Comparison of ENCODE assay signal across 8 cellular contexts in the genomic region with DNA sequence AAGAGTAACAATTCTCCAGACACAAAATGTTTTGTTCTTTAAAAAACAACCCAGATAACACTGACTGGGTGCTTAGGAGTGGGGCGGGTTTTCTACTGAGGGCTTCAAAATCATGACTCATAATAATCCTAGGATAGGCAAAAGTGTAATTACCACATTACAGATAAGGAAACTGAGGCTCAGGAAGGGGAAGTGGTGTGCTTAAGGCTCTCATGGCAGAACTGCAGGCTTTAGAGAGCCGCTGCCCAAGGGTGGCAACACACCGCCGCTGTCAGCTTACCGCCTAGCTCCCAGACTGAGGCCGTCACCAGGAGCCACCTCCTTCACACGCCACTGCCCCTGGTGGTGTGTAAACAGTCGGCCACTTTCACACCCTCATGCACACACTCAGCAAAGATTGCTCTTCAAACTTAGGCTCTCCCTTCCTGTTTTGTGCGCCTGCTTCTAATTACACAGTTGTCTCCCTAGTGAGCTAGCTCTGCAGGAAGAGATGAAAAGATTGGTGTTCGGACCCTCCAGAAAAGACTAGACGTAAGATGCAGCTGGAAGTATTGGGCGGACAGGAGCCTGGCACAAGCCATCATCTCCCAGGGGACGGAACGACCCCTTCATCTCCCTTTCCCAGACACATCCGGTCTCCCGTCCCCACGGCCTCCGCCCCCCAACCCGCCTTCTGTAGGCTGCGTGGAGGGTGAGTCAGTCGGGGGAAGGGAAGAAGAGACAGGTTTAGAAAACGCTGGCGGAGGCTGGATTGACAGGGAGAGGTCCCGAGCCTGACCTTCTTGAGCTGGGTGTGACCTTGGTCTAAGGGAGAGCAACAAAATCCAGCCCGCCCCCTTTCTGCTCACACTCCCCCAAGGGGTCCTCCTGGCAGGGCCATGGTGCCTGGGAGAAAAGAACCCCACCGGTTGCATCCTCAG.
DNase-seq lines count a peak whose midpoint lies in the region; ATAC-seq, FAIRE-seq and TF ChIP-seq lines count a peak whose summit lies in the region.

No MANE protein-coding gene starts in this region.

- H3K4me1 Mint-ChIP-seq in naive thymus-derived CD4-positive, alpha-beta T cell: peaks cover 0 to 10% (median 0%) of the 10 kb centered on the region in 7 donors

- H3K9me3 Mint-ChIP-seq in naive thymus-derived CD4-positive, alpha-beta T cell: peaks cover 0 to 7% (median 0%) of the 10 kb centered on the region in 11 donors

- peak overlapping the region; percentile 39 to 75 (median 66); a peak in 20 of 22 replicates for H3K9ac ChIP-seq in BLaER1 treated with 17β-estradiol and CSF1 and Interleukin-3, amounts not matched to agents 10 nM and 100 nM
- no peak overlapping the region for H3K9ac ChIP-seq in GM12878 (ENCODE audit: control insufficient read depth, insufficient read depth, low read length)
- no peak overlapping the region for H3K9ac ChIP-seq in GM23248

- intact Hi-C loops in GM12878 (cut with micrococcal nuclease; ENCODE audit: unreplicated experiment): no loop called here
- intact Hi-C loops in naive thymus-derived CD4-positive, alpha-beta T cell (cut with micrococcal nuclease): no loop called here

- H4K20me1 ChIP-seq in BLaER1 treated with 17β-estradiol and CSF1 and Interleukin-3, amounts not matched to agents 10 nM and 100 nM: no peaks in the 10 kb centered on the region
- H4K20me1 ChIP-seq in GM12878 (ENCODE audit: control insufficient read depth, insufficient read depth) (no peaks in the 10 kb centered on the region), GM23248 (ENCODE audit: insufficient read depth) (no peaks in the 10 kb centered on the region)

- TF ChIP-seq CTCF in GM12878 (IDR thresholded peaks at IDR 0.05 in 2 of 3, conservative IDR thresholded peaks at IDR 0.05 in 1 of 3; ENCODE audit: control insufficient read depth in 2 of 3, extremely low read depth in 1 of 3, insufficient read depth in 1 of 3, low read depth in 3 of 3, low read length in 3 of 3): no peak

- TF ChIP-seq RAD21 in GM12878 (IDR thresholded peaks at IDR 0.05; ENCODE audit: insufficient read depth, low read depth, low read length): no peak

- no peak for TF ChIP-seq POLR2A in GM12878 (IDR thresholded peaks at IDR 0.05; ENCODE audit: low read depth, low read length)

- H3K4me2 ChIP-seq in BLaER1 treated with 17β-estradiol and CSF1 and Interleukin-3, amounts not matched to agents 10 nM and 100 nM: peak overlapping the region; percentile 64 to 91 (median 73)
- H3K4me2 ChIP-seq in GM12878 (ENCODE audit: control insufficient read depth, insufficient read depth) (no peak overlapping the region; the same call in 1 of the 2 replicates), GM23248 (ENCODE audit: unreplicated experiment) (no peak overlapping the region)

- no peaks in the 10 kb centered on the region for H3K9me2 ChIP-seq in GM23248 (ENCODE audit: insufficient read depth)

- H3K27me3 Mint-ChIP-seq in naive thymus-derived CD4-positive, alpha-beta T cell: peaks cover 4 to 35% (median 12%) of the 10 kb centered on the region in 5 donors

- in situ Hi-C loops in GM12878 (cut with MboI): no loop called here
- in situ Hi-C loops in GM23248 (cut with MboI): no loop called here

- SMC1A ChIA-PET in GM12878 (lab: Charles Lee; ENCODE audit: uncharacterized antibody, unreplicated experiment): no interaction called here

- CTCF ChIA-PET in GM12878 (lab: Yijun Ruan, JAX): no interaction called here
- CTCF ChIA-PET in naive thymus-derived CD4-positive, alpha-beta T cell (lab: Charles Lee): no interaction called here

- H3K79me2 ChIP-seq in GM12878 (ENCODE audit: control insufficient read depth, insufficient read depth, low read length): no peaks in the 10 kb centered on the region
- H3K79me2 ChIP-seq in GM23248 (ENCODE audit: insufficient read depth): no peaks in the 10 kb centered on the region

- peaks cover 8 to 32% (median 24%) of the 10 kb centered on the region in 11 experiments; a peak in 21 of 22 replicates for H3K9me3 ChIP-seq in BLaER1 treated with 17β-estradiol and CSF1 and Interleukin-3, amounts not matched to agents 10 nM and 100 nM (replicated peaks in 1 of 11)
- H3K9me3 ChIP-seq in GM12878 (replicated peaks; ENCODE audit: control insufficient read depth, insufficient read depth, low read length): no peaks in the 10 kb centered on the region
- no peaks in the 10 kb centered on the region for H3K9me3 ChIP-seq in naive thymus-derived CD4-positive, alpha-beta T cell (ENCODE audit: control insufficient read depth in 2 of 3, low read length in 3 of 3)
- no peaks in the 10 kb centered on the region for H3K9me3 ChIP-seq in GM23248 (ENCODE audit: low read depth)

- RAD21 ChIA-PET in GM12878 (lab: Charles Lee; ENCODE audit: unreplicated experiment): no interaction called here

- BruUV-seq in GM12878 (replicated peaks; lab: Mats Ljungman, UMichigan): no TSS peak

- H3F3A ChIP-seq in GM23248 (ENCODE audit: insufficient read depth): no peaks in the 10 kb centered on the region

- ATAC-seq in GM12878: peak; percentile 53
- peak; percentile 46 for ATAC-seq in naive thymus-derived CD4-positive, alpha-beta T cell
- ATAC-seq in HG03045 (IDR thresholded peaks at IDR 0.05; ENCODE audit: unreplicated experiment): no peak

- H3K4me3 Mint-ChIP-seq in naive thymus-derived CD4-positive, alpha-beta T cell: peak overlapping the region in 1 of 10 donors; percentile 42

- no peaks in the 10 kb centered on the region for H3K27me3 ChIP-seq in BLaER1 treated with 17β-estradiol and CSF1 and Interleukin-3, amounts not matched to agents 10 nM and 100 nM
- H3K27me3 ChIP-seq in H7 (ENCODE audit: control insufficient read depth, insufficient read depth, low read length) (no peaks in the 10 kb centered on the region), GM12878 (replicated peaks in 1 of 2; ENCODE audit: control insufficient read depth in 2 of 2, insufficient read depth in 2 of 2, low read length in 1 of 2) (peaks cover 0 to 6% of the 10 kb centered on the region in 2 experiments; a peak in 1 of 4 replicates), GM23248 (replicated peaks; ENCODE audit: insufficient read depth) (no peaks in the 10 kb centered on the region)
- H3K27me3 ChIP-seq in naive thymus-derived CD4-positive, alpha-beta T cell (ENCODE audit: control insufficient read depth in 2 of 2, insufficient read depth in 2 of 2, low read length in 2 of 2): no peaks in the 10 kb centered on the region

- no peaks in the 10 kb centered on the region for H3K36me3 ChIP-seq in BLaER1 treated with 17β-estradiol and CSF1 and Interleukin-3, amounts not matched to agents 10 nM and 100 nM
- H3K36me3 ChIP-seq in H7 (replicated peaks; ENCODE audit: control insufficient read depth, insufficient read depth, low read length): no peaks in the 10 kb centered on the region
- no peaks in the 10 kb centered on the region for H3K36me3 ChIP-seq in GM12878 (ENCODE audit: control insufficient read depth in 2 of 2, insufficient read depth in 2 of 2, low read length in 1 of 2)
- H3K36me3 ChIP-seq in naive thymus-derived CD4-positive, alpha-beta T cell (ENCODE audit: control insufficient read depth in 2 of 3, insufficient read depth in 3 of 3, low read length in 3 of 3): no peaks in the 10 kb centered on the region
- no peaks in the 10 kb centered on the region for H3K36me3 ChIP-seq in GM23248 (ENCODE audit: low read depth)

- H3K4me3 ChIP-seq in BLaER1 treated with 17β-estradiol and CSF1 and Interleukin-3, amounts not matched to agents 10 nM and 100 nM: peak overlapping the region in 9 of 10 experiments; percentile 8 to 60 (median 37); a peak in 14 of 20 replicates
- H3K4me3 ChIP-seq in H7 (ENCODE audit: insufficient read depth, low read depth, low read length) (no peak overlapping the region), GM12878 (no peak overlapping the region), GM23248 (no peak overlapping the region)
- H3K4me3 ChIP-seq in naive thymus-derived CD4-positive, alpha-beta T cell (ENCODE audit: low read length): no peak overlapping the region

- DNase-seq in H7: peak; percentile 70
- DNase-seq in GM12878 (ENCODE audit: low read depth, low spot score): no peak
- no peak for DNase-seq in naive thymus-derived CD4-positive, alpha-beta T cell
- DNase-seq in NK-92 (lab: John Stamatoyannopoulos, UW; ENCODE audit: unreplicated experiment): no peak
- DNase-seq in GM23248: no peak
- DNase-seq in RPMI8226: no peak

- H3K27ac ChIP-seq in BLaER1 treated with 17β-estradiol and CSF1 and Interleukin-3, amounts not matched to agents 10 nM and 100 nM: peak overlapping the region in 10 of 11 experiments; percentile 49 to 82 (median 80); a peak in 20 of 22 replicates
- H3K27ac ChIP-seq in GM12878 (ENCODE audit: control insufficient read depth, insufficient read depth) (no peak overlapping the region), GM23248 (no peak overlapping the region)
- H3K27ac ChIP-seq in naive thymus-derived CD4-positive, alpha-beta T cell (ENCODE audit: low read depth, low read length): no peak overlapping the region

- peaks cover 0 to 3% (median 0%) of the 10 kb centered on the region in 5 donors for H3K36me3 Mint-ChIP-seq in naive thymus-derived CD4-positive, alpha-beta T cell

- TF ChIP-seq EP300 in GM12878 (IDR thresholded peaks at IDR 0.05; ENCODE audit: borderline replicate concordance in 1 of 2, control insufficient read depth in 1 of 2, low read depth in 2 of 2, low read length in 2 of 2): no peak

- no peak overlapping the region for H2AFZ ChIP-seq in GM12878 (ENCODE audit: control insufficient read depth, low read depth, low read length)
- H2AFZ ChIP-seq in GM23248: no peak overlapping the region

- POLR2A ChIA-PET in GM12878 (lab: Charles Lee): no interaction called here
- POLR2A ChIA-PET in naive thymus-derived CD4-positive, alpha-beta T cell (lab: Charles Lee): no interaction called here

- WGBS in GM12878 (ENCODE audit: insufficient coverage, insufficient replicate concordance, low lambda C conversion rate, missing lambda C conversion rate): 13% methylated on average over 26 of the region's 26 CpGs
- 69 to 73% methylated on average over 25 to 26 of the region's 26 CpGs for WGBS in GM23248 (ENCODE audit: low coverage in 1 of 2, low lambda C conversion rate in 2 of 2, missing lambda C conversion rate in 2 of 2), 2 experiments

- no peak overlapping the region for H3K27ac Mint-ChIP-seq in naive thymus-derived CD4-positive, alpha-beta T cell

- no peak for FAIRE-seq in GM12878 (lab: Jason Lieb, UNC)

- H3K4me1 ChIP-seq in BLaER1 treated with 17β-estradiol and CSF1 and Interleukin-3, amounts not matched to agents 10 nM and 100 nM: peaks cover 33 to 88% (median 82%) of the 10 kb centered on the region in 10 experiments
- H3K4me1 ChIP-seq in GM12878 (ENCODE audit: control insufficient read depth, insufficient read depth, low read length) (no peaks in the 10 kb centered on the region), GM23248 (ENCODE audit: insufficient read depth) (peaks cover 13% of the 10 kb centered on the region)
- H3K4me1 ChIP-seq in naive thymus-derived CD4-positive, alpha-beta T cell (ENCODE audit: control insufficient read depth in 2 of 2, insufficient read depth in 2 of 2, low read length in 2 of 2): no peaks in the 10 kb centered on the region

TF ChIP-seq in GM12878, 131 proteins besides CTCF, POLR2A, EP300 and RAD21 (continues in another document):
- 0 out of 2 replicates have a peak, but pooled peaks have one; percentile 2 for TF ChIP-seq SPI1 (IDR thresholded peaks at IDR 0.05; ENCODE audit: borderline replicate concordance, insufficient read depth, low read depth, low read length)

Comparison
In these comparisons a context has a peak if more than half of its experiments do, and no peak if none do; other contexts are left out.
1. H3K27ac ChIP-seq: peak in BLaER1 treated with 17β-estradiol and CSF1 and Interleukin-3, amounts not matched to agents 10 nM and 100 nM (10 of 11); none in GM12878 (single experiment), naive thymus-derived CD4-positive, alpha-beta T cell (single experiment) and GM23248 (single experiment).
2. H3K4me2 ChIP-seq: peak in BLaER1 treated with 17β-estradiol and CSF1 and Interleukin-3, amounts not matched to agents 10 nM and 100 nM (11 of 11); none in GM12878 (single experiment) and GM23248 (single experiment).
3. H3K4me3 ChIP-seq: peak in BLaER1 treated with 17β-estradiol and CSF1 and Interleukin-3, amounts not matched to agents 10 nM and 100 nM (9 of 10); none in H7 (single experiment), GM12878 (single experiment), naive thymus-derived CD4-positive, alpha-beta T cell (single experiment) and GM23248 (single experiment).
4. H3K9ac ChIP-seq: peak in BLaER1 treated with 17β-estradiol and CSF1 and Interleukin-3, amounts not matched to agents 10 nM and 100 nM (11 of 11); none in GM12878 (single experiment) and GM23248 (single experiment).